ENCODE assay signal across 9 cellular contexts in the genomic region with DNA sequence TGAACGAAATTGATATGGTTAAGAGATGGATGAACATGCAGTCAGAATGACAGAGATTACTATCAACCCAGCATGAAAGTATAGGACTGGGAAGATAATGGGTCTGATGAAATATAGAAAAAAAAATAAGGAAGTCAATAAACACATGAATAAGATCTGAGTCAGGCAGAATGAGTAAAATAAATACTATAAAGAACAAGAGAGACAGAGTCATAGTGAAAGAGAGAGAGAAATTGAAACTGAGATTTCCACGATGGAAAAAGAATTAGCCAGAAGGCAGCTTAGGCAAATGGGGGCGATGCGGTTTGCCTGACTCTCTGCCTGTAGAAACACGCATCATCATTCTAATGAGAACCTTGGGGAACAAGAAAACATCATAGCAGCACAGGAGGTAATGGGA. TPM values are rescaled to one million over a fixed set of nuclear protein-coding genes. Genes with fewer than 3 reads are reported as not detected.
DNase-seq lines count a peak whose midpoint lies in the region; ATAC-seq, FAIRE-seq and TF ChIP-seq lines count a peak whose summit lies in the region.
"Had no signal": no experiment of that assay in that cellular context is flagged by ENCODE, and none has a peak within 500 bp of the region (broad histone marks: within the 10 kb centered on the region; RNA-seq: fewer than 3 reads in every experiment).

No MANE protein-coding gene starts in this region.

- no peak overlapping the region for H2BK15ac ChIP-seq in neuronal stem cell (ENCODE audit: low read length)

- intact Hi-C loops in endothelial cell of umbilical vein (cut with micrococcal nuclease): no loop called here

- no peak overlapping the region for H2BK12ac ChIP-seq in neuronal stem cell (ENCODE audit: low read length)

- peaks cover 14% of the 10 kb centered on the region for H3K9me3 Mint-ChIP-seq in progenitor cell of endocrine pancreas (ENCODE audit: low read depth)

- POLR2A ChIA-PET in endothelial cell of umbilical vein (lab: Charles Lee): no interaction called here

- H3K27me3 ChIP-seq in endothelial cell of umbilical vein (ENCODE audit: control insufficient read depth in 2 of 2, insufficient read depth in 2 of 2, low read length in 2 of 2): no peaks in the 10 kb centered on the region
- no peaks in the 10 kb centered on the region for H3K27me3 ChIP-seq in neuronal stem cell (ENCODE audit: control insufficient read depth in 3 of 3, insufficient read depth in 3 of 3, low read depth in 1 of 3, low read length in 3 of 3)
- H3K27me3 ChIP-seq in Peyer's patch: no peaks in the 10 kb centered on the region

- no peak overlapping the region for H3K18ac ChIP-seq in neuronal stem cell (ENCODE audit: low read length)

- no peaks in the 10 kb centered on the region for H3K9me1 ChIP-seq in endothelial cell of umbilical vein (replicated peaks; ENCODE audit: control insufficient read depth, extremely low read depth, insufficient read depth, low read length)

- H3K23ac ChIP-seq in neuronal stem cell (ENCODE audit: low read depth, low read length, poor library complexity): no peak overlapping the region

- peak overlapping the region; percentile 72 for H3K4me2 ChIP-seq in endothelial cell of umbilical vein (ENCODE audit: insufficient read depth, low read length)
- no peak overlapping the region for H3K4me2 ChIP-seq in neuronal stem cell (ENCODE audit: insufficient read depth, low read length, poor library complexity, severe bottlenecking)

- TF ChIP-seq POLR2A in endothelial cell of umbilical vein (IDR thresholded peaks at IDR 0.05; ENCODE audit: low read depth, low read length) (no peak), Peyer's patch (IDR thresholded peaks at IDR 0.05) (no peak)

- H3K4ac ChIP-seq in neuronal stem cell (ENCODE audit: low read length): no peak overlapping the region

- CTCF ChIA-PET in endothelial cell of umbilical vein (lab: Charles Lee): interaction anchor here (0.6 to 1.3 kb wide), 3 partner anchors 10 to 132 kb away, joined by 3 to 4 read pairs (median 3); no protein-coding TSS in a partner anchor

- no peak for FAIRE-seq in endothelial cell of umbilical vein (lab: Jason Lieb, UNC)

- peaks cover 12% of the 10 kb centered on the region for H3K4me1 Mint-ChIP-seq in progenitor cell of endocrine pancreas (ENCODE audit: low read depth)

- H3K27me3 Mint-ChIP-seq in progenitor cell of endocrine pancreas: no peaks in the 10 kb centered on the region

- H2BK5ac ChIP-seq in neuronal stem cell (ENCODE audit: low read length): no peak overlapping the region

- no peak overlapping the region for H3K14ac ChIP-seq in neuronal stem cell (ENCODE audit: low read length)

- dilution Hi-C loops in endothelial cell of umbilical vein (cut with MboI; ENCODE audit: extremely low pct_ligation_motif_present, low sequenced_read_pairs): no loop called here

- H3K9me3 ChIP-seq in endothelial cell of umbilical vein (replicated peaks; ENCODE audit: control insufficient read depth, insufficient read depth, low read length) (no peaks in the 10 kb centered on the region), neuronal stem cell (replicated peaks in 1 of 2; ENCODE audit: control insufficient read depth in 2 of 2, insufficient read depth in 1 of 2, low read depth in 1 of 2, low read length in 2 of 2) (no peaks in the 10 kb centered on the region), Peyer's patch (no peaks in the 10 kb centered on the region)

- H3K4me3 Mint-ChIP-seq in progenitor cell of endocrine pancreas (ENCODE audit: low read depth): no peak overlapping the region

- peaks cover 17% of the 10 kb centered on the region for H3K36me3 Mint-ChIP-seq in progenitor cell of endocrine pancreas (ENCODE audit: insufficient read depth)

- no peak overlapping the region for H2AK5ac ChIP-seq in neuronal stem cell (ENCODE audit: low read depth, low read length)

- H3K27ac ChIP-seq in endothelial cell of umbilical vein (ENCODE audit: insufficient read depth, low read depth, low read length) (no peak overlapping the region), neuronal stem cell (replicated peaks; ENCODE audit: low read length) (no peak overlapping the region), Peyer's patch (no peak overlapping the region)

- H3K79me2 ChIP-seq in endothelial cell of umbilical vein (ENCODE audit: control insufficient read depth, insufficient read depth, low read length): no peaks in the 10 kb centered on the region

- H2BK120ac ChIP-seq in neuronal stem cell (ENCODE audit: low read depth, low read length): no peak overlapping the region

- peak; percentile 30 for DNase-seq in endothelial cell of umbilical vein (ENCODE audit: low read depth, low spot score)
- no peak for DNase-seq in neuronal stem cell (ENCODE audit: low spot score)
- DNase-seq in progenitor cell of endocrine pancreas (ENCODE audit: low spot score, unreplicated experiment): no peak
- no peak for DNase-seq in Peyer's patch
- DNase-seq in nucleus accumbens (lab: John Stamatoyannopoulos, UW): no peak
- DNase-seq: midbrain had no signal

- no peak overlapping the region for H4K91ac ChIP-seq in neuronal stem cell (ENCODE audit: low read depth, low read length, poor library complexity)

- H3K36me3 ChIP-seq in endothelial cell of umbilical vein (ENCODE audit: control insufficient read depth in 2 of 2, extremely low read depth in 1 of 2, insufficient read depth in 2 of 2, low read length in 2 of 2) (no peaks in the 10 kb centered on the region), neuronal stem cell (replicated peaks in 1 of 2; ENCODE audit: control insufficient read depth in 2 of 2, insufficient read depth in 2 of 2, low read length in 2 of 2) (no peaks in the 10 kb centered on the region), Peyer's patch (no peaks in the 10 kb centered on the region)

- H3K79me1 ChIP-seq in neuronal stem cell (ENCODE audit: low read depth, low read length): no peaks in the 10 kb centered on the region

- 100% methylated on average over 1 of the region's 5 CpGs; no CpG with 5 or more reads in 1 of the 2 donors for WGBS in neuronal stem cell (ENCODE audit: extremely low coverage in 2 of 2, insufficient read length in 2 of 2, insufficient replicate concordance in 1 of 2), 2 donors

- no peak for TF ChIP-seq CTCF in endothelial cell of umbilical vein (IDR thresholded peaks at IDR 0.05; ENCODE audit: extremely low read depth in 1 of 2, insufficient read depth in 1 of 2, low read depth in 1 of 2, low read length in 2 of 2)
- no peak for TF ChIP-seq CTCF in progenitor cell of endocrine pancreas (IDR thresholded peaks at IDR 0.05; ENCODE audit: unreplicated experiment)
- no peak for TF ChIP-seq CTCF in Peyer's patch (IDR thresholded peaks at IDR 0.05)

- H3K9ac ChIP-seq in endothelial cell of umbilical vein (replicated peaks; ENCODE audit: extremely low read depth, insufficient read depth, low read length) (peak overlapping the region; percentile 28), neuronal stem cell (ENCODE audit: low read depth, low read length, poor library complexity) (no peak overlapping the region)

- no peak overlapping the region for H3K27ac Mint-ChIP-seq in progenitor cell of endocrine pancreas

- no TSS peak for BruUV-seq in endothelial cell of umbilical vein (replicated peaks; lab: Mats Ljungman, UMichigan)

- ATAC-seq in GM18502 (IDR thresholded peaks at IDR 0.05; ENCODE audit: poor library complexity, unreplicated experiment) (peak; percentile 92), GM21529 (IDR thresholded peaks at IDR 0.05; ENCODE audit: unreplicated experiment) (peak; percentile 89), HG03520 (IDR thresholded peaks at IDR 0.05; ENCODE audit: unreplicated experiment) (peak; percentile 92)

- H4K8ac ChIP-seq in neuronal stem cell (ENCODE audit: low read depth, low read length): no peak overlapping the region

- peaks cover 22% of the 10 kb centered on the region for H3K4me1 ChIP-seq in endothelial cell of umbilical vein (ENCODE audit: control insufficient read depth, extremely low read depth, insufficient read depth, low read length)
- no peaks in the 10 kb centered on the region for H3K4me1 ChIP-seq in neuronal stem cell (ENCODE audit: control insufficient read depth in 2 of 2, insufficient read depth in 1 of 2, low read depth in 1 of 2, low read length in 2 of 2)
- H3K4me1 ChIP-seq in Peyer's patch: no peaks in the 10 kb centered on the region

- H3K4me3 ChIP-seq in endothelial cell of umbilical vein (replicated peaks in 1 of 3; ENCODE audit: insufficient read depth in 1 of 3, low read depth in 1 of 3, low read length in 3 of 3) (peak overlapping the region in 1 of 3 experiments; percentile 16), neuronal stem cell (ENCODE audit: low read length in 2 of 2) (no peak overlapping the region), Peyer's patch (no peak overlapping the region)

- H4K20me1 ChIP-seq in endothelial cell of umbilical vein (replicated peaks; ENCODE audit: control insufficient read depth, extremely low read depth, insufficient read depth, low read length): no peaks in the 10 kb centered on the region

- H2AFZ ChIP-seq in endothelial cell of umbilical vein (ENCODE audit: low read depth, low read length) (peak overlapping the region; percentile 72), neuronal stem cell (ENCODE audit: low read length) (no peak overlapping the region)

TF ChIP-seq in endothelial cell of umbilical vein, 7 proteins besides CTCF, POLR2A, EP300 and RAD21:
- TF ChIP-seq GATA2 (IDR thresholded peaks at IDR 0.05; ENCODE audit: insufficient read depth, insufficient read length, low read depth, low read length): peak; percentile 68
- no peak for TF ChIP-seq JUN (IDR thresholded peaks at IDR 0.05; ENCODE audit: borderline replicate concordance, insufficient read depth, insufficient read length, low read depth)
- TF ChIP-seq POLR2AphosphoS5 (IDR thresholded peaks at IDR 0.05; ENCODE audit: insufficient read depth, low read depth, low read length): no peak
- no peak for TF ChIP-seq EZH2 (IDR thresholded peaks at IDR 0.05; ENCODE audit: borderline replicate concordance, low read depth, low read length, severe bottlenecking)
- TF ChIP-seq FOS (IDR thresholded peaks at IDR 0.05; ENCODE audit: borderline replicate concordance, insufficient read depth, low read length): no peak

RNA-seq across cellular contexts. Expression of gene SEMA3D, which starts 26.6 kb away (rescaled TPM):
- total RNA-seq in endothelial cell of umbilical vein (10.3 and 14.1 TPM in 2 replicates), progenitor cell of endocrine pancreas (27.9 and 36.3 TPM in 2 replicates), Peyer's patch (1 to 10 TPM; 4.5 to 7.6 (median 6.5) TPM)
- 7.4 and 9.9 TPM in 2 replicates for polyA plus RNA-seq in endothelial cell of umbilical vein
- 9.0 and 9.8 TPM in 2 replicates for polyA plus RNA-seq in endothelial cell of umbilical vein (2011; cell fraction: cytosol; rRNA removed)
- 13.8 and 15.7 TPM in 2 replicates for polyA plus RNA-seq in endothelial cell of umbilical vein (2011; cell fraction: nucleus; rRNA removed)
- polyA plus RNA-seq in endothelial cell of umbilical vein (2012): 8.2 and 20.2 TPM in 2 replicates
- 48.2 and 49.8 TPM in 2 replicates for polyA minus RNA-seq in endothelial cell of umbilical vein
- not detected for polyA minus RNA-seq in endothelial cell of umbilical vein (2011; cell fraction: cytosol; rRNA and poly(A)+ RNA removed)
- 33.1 and 52.4 TPM in 2 replicates for polyA minus RNA-seq in endothelial cell of umbilical vein (2011; cell fraction: nucleus; rRNA and poly(A)+ RNA removed)
- polyA plus RNA-seq in neuronal stem cell (2013, experiment 1 of 2): 1.0 TPM
- 1.0 TPM for polyA plus RNA-seq in neuronal stem cell (2013, experiment 2 of 2)
